Comparison of ENCODE assay signal across 14 cellular contexts in the genomic region with DNA sequence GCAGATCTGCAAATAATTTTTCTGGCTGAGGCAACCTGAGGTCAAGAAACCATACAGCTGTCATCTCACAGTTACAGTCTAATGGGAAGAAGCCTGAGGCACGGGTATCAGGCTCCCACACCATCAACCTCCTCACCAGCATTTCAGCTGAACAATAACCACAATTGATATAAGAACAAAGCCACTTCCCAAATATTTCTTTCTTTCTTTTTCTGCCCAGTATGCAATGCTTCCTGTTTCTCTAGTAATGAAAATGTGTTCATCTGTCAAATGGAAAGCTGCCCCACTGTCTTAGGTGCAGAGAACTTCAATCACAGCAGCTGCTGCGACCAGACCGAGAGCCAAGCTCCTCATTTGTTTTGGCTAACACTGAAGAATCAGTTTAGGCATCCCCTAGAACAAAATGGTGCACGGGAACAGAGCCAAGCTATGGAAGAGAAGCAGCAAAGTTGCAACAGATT.
DNase-seq lines count a peak whose midpoint lies in the region; ATAC-seq and TF ChIP-seq lines count a peak whose summit lies in the region.
"Had no signal": no experiment of that assay in that cellular context is flagged by ENCODE, and none has a peak within 500 bp of the region (broad histone marks: within the 10 kb centered on the region; RNA-seq: fewer than 3 reads in every experiment).

No MANE protein-coding gene starts in this region.

- peak overlapping the region; percentile 2 for H2AFZ ChIP-seq in fibroblast of lung (ENCODE audit: low read length)

- H3K9me3 ChIP-seq in BLaER1 treated with 17β-estradiol and CSF1 and Interleukin-3, amounts not matched to agents 10 nM and 100 nM (replicated peaks in 1 of 11), result no peaks in the 10 kb centered on the region
- H3K9me3 ChIP-seq in fibroblast of lung (ENCODE audit: control insufficient read depth, insufficient read depth, low read depth, low read length), result no peaks in the 10 kb centered on the region
- H3K9me3 ChIP-seq in naive thymus-derived CD4-positive, alpha-beta T cell (ENCODE audit: control insufficient read depth in 2 of 3, low read length in 3 of 3), result no peaks in the 10 kb centered on the region
- H3K9me3 ChIP-seq: BLaER1 had no signal

- POLR2A ChIA-PET in naive thymus-derived CD4-positive, alpha-beta T cell (lab: Charles Lee), result no interaction called here

- no peak overlapping the region for H3K27ac Mint-ChIP-seq in naive thymus-derived CD4-positive, alpha-beta T cell
- H3K27ac Mint-ChIP-seq in stimulated activated memory B cell treated with anti-CD40 and anti-IgM and Interleukin-4, amounts not matched to agents 10 μg/mL and 1 μg/mL and 100 μg/mL, for 72 hours, result no peak overlapping the region
- H3K27ac Mint-ChIP-seq: activated naive CD4-positive, alpha-beta T cell treated with anti-CD3 and anti-CD28 coated beads, Interleukin-2, amount 50 U/mL, for 72 hours had no signal

- no peak for TF ChIP-seq CTCF in fibroblast of lung (conservative IDR thresholded peaks at IDR 0.05 in 1 of 2, IDR thresholded peaks at IDR 0.05 in 1 of 2; ENCODE audit: low read depth in 1 of 2, low read length in 2 of 2)

- H3K4me1 Mint-ChIP-seq in naive thymus-derived CD4-positive, alpha-beta T cell, result peaks cover 0 to 3% (median 0%) of the 10 kb centered on the region in 7 donors
- no peaks in the 10 kb centered on the region for H3K4me1 Mint-ChIP-seq in stimulated activated memory B cell treated with anti-CD40 and anti-IgM and Interleukin-4, amounts not matched to agents 10 μg/mL and 1 μg/mL and 100 μg/mL, for 72 hours

- CTCF ChIA-PET in naive thymus-derived CD4-positive, alpha-beta T cell (lab: Charles Lee), result no interaction called here

- H3K27me3 ChIP-seq in BLaER1 treated with 17β-estradiol and CSF1 and Interleukin-3, amounts not matched to agents 10 nM and 100 nM, result no peaks in the 10 kb centered on the region
- no peaks in the 10 kb centered on the region for H3K27me3 ChIP-seq in fibroblast of lung (ENCODE audit: control insufficient read depth, insufficient read depth, low read length)
- no peaks in the 10 kb centered on the region for H3K27me3 ChIP-seq in naive thymus-derived CD4-positive, alpha-beta T cell (ENCODE audit: control insufficient read depth in 2 of 2, insufficient read depth in 2 of 2, low read length in 2 of 2)
- H3K27me3 ChIP-seq: BLaER1 had no signal

- H3K4me1 ChIP-seq in BLaER1 treated with 17β-estradiol and CSF1 and Interleukin-3, amounts not matched to agents 10 nM and 100 nM, result peaks cover 0 to 17% (median 11%) of the 10 kb centered on the region in 10 experiments; a peak in 14 of 20 replicates
- H3K4me1 ChIP-seq in fibroblast of lung (ENCODE audit: control insufficient read depth, extremely low read depth, insufficient read depth, low read length), result no peaks in the 10 kb centered on the region
- H3K4me1 ChIP-seq in naive thymus-derived CD4-positive, alpha-beta T cell (ENCODE audit: control insufficient read depth in 2 of 2, insufficient read depth in 2 of 2, low read length in 2 of 2), result no peaks in the 10 kb centered on the region

- peaks cover 0 to 7% (median 0%) of the 10 kb centered on the region in 11 donors for H3K9me3 Mint-ChIP-seq in naive thymus-derived CD4-positive, alpha-beta T cell
- no peaks in the 10 kb centered on the region for H3K9me3 Mint-ChIP-seq in stimulated activated memory B cell treated with anti-CD40 and anti-IgM and Interleukin-4, amounts not matched to agents 10 μg/mL and 1 μg/mL and 100 μg/mL, for 72 hours
- H3K9me3 Mint-ChIP-seq: activated naive CD4-positive, alpha-beta T cell treated with anti-CD3 and anti-CD28 coated beads, Interleukin-2, amount 50 U/mL, for 72 hours had no signal

- peak overlapping the region in 8 of 11 experiments; percentile 1 to 76 (median 41); a peak in 15 of 22 replicates for H3K4me2 ChIP-seq in BLaER1 treated with 17β-estradiol and CSF1 and Interleukin-3, amounts not matched to agents 10 nM and 100 nM
- H3K4me2 ChIP-seq in fibroblast of lung (ENCODE audit: extremely low read depth, insufficient read depth, low read length), result no peak overlapping the region
- H3K4me2 ChIP-seq: BLaER1 had no signal

- intact Hi-C loops in naive thymus-derived CD4-positive, alpha-beta T cell (cut with micrococcal nuclease), result no loop called here

- H3K27ac ChIP-seq in BLaER1 treated with 17β-estradiol and CSF1 and Interleukin-3, amounts not matched to agents 10 nM and 100 nM, result no peak overlapping the region
- no peak overlapping the region for H3K27ac ChIP-seq in fibroblast of lung (ENCODE audit: insufficient read depth, low read length)
- no peak overlapping the region for H3K27ac ChIP-seq in naive thymus-derived CD4-positive, alpha-beta T cell (ENCODE audit: low read depth, low read length)
- H3K27ac ChIP-seq: BLaER1 had no signal

- peaks cover 0 to 15% (median 0%) of the 10 kb centered on the region in 5 donors for H3K27me3 Mint-ChIP-seq in naive thymus-derived CD4-positive, alpha-beta T cell
- H3K27me3 Mint-ChIP-seq in stimulated activated memory B cell treated with anti-CD40 and anti-IgM and Interleukin-4, amounts not matched to agents 10 μg/mL and 1 μg/mL and 100 μg/mL, for 72 hours, result no peaks in the 10 kb centered on the region

- H4K20me1 ChIP-seq in BLaER1 treated with 17β-estradiol and CSF1 and Interleukin-3, amounts not matched to agents 10 nM and 100 nM, result no peaks in the 10 kb centered on the region
- no peaks in the 10 kb centered on the region for H4K20me1 ChIP-seq in fibroblast of lung (ENCODE audit: control insufficient read depth, extremely low read depth, insufficient read depth, low read length)
- H4K20me1 ChIP-seq: BLaER1 had no signal

- peak; percentile 24 for ATAC-seq in naive thymus-derived CD4-positive, alpha-beta T cell
- ATAC-seq in GM19452 (IDR thresholded peaks at IDR 0.05; ENCODE audit: unreplicated experiment) (no peak), HG03280 (IDR thresholded peaks at IDR 0.05; ENCODE audit: unreplicated experiment) (no peak)
- no peak for ATAC-seq in stimulated activated memory B cell treated with anti-CD40 and anti-IgM and Interleukin-4, amounts not matched to agents 10 μg/mL and 1 μg/mL and 100 μg/mL, for 72 hours
- ATAC-seq: activated naive CD4-positive, alpha-beta T cell treated with anti-CD3 and anti-CD28 coated beads, Interleukin-2, amount 50 U/mL, for 72 hours had no signal

- H3K36me3 Mint-ChIP-seq in naive thymus-derived CD4-positive, alpha-beta T cell, result no peaks in the 10 kb centered on the region
- no peaks in the 10 kb centered on the region for H3K36me3 Mint-ChIP-seq in stimulated activated memory B cell treated with anti-CD40 and anti-IgM and Interleukin-4, amounts not matched to agents 10 μg/mL and 1 μg/mL and 100 μg/mL, for 72 hours
- H3K36me3 Mint-ChIP-seq: activated naive CD4-positive, alpha-beta T cell treated with anti-CD3 and anti-CD28 coated beads, Interleukin-2, amount 50 U/mL, for 72 hours had no signal

- no peak overlapping the region for H3K4me3 ChIP-seq in BLaER1 treated with 17β-estradiol and CSF1 and Interleukin-3, amounts not matched to agents 10 nM and 100 nM
- no peak overlapping the region for H3K4me3 ChIP-seq in fibroblast of lung (replicated peaks in 1 of 4; ENCODE audit: control extremely low read depth in 1 of 4, insufficient read depth in 1 of 4, low read depth in 3 of 4, low read length in 4 of 4)
- H3K4me3 ChIP-seq in naive thymus-derived CD4-positive, alpha-beta T cell (ENCODE audit: low read length), result no peak overlapping the region
- H3K4me3 ChIP-seq: BLaER1 had no signal

- no peaks in the 10 kb centered on the region for H3K36me3 ChIP-seq in BLaER1 treated with 17β-estradiol and CSF1 and Interleukin-3, amounts not matched to agents 10 nM and 100 nM
- no peaks in the 10 kb centered on the region for H3K36me3 ChIP-seq in fibroblast of lung (ENCODE audit: control insufficient read depth, insufficient read depth, low read length)
- H3K36me3 ChIP-seq in naive thymus-derived CD4-positive, alpha-beta T cell (ENCODE audit: control insufficient read depth in 2 of 3, insufficient read depth in 3 of 3, low read length in 3 of 3), result no peaks in the 10 kb centered on the region
- H3K36me3 ChIP-seq: BLaER1 had no signal

- H3K9ac ChIP-seq in BLaER1 treated with 17β-estradiol and CSF1 and Interleukin-3, amounts not matched to agents 10 nM and 100 nM, result no peak overlapping the region
- H3K9ac ChIP-seq in fibroblast of lung (ENCODE audit: insufficient read depth, low read length), result no peak overlapping the region
- H3K9ac ChIP-seq: BLaER1 had no signal

- peak; percentile 90 for DNase-seq in RPMI7951 (ENCODE audit: low read depth)
- DNase-seq in fibroblast of lung (ENCODE audit: low read depth in 2 of 2), result peak; percentile 55 to 66
- DNase-seq in naive thymus-derived CD4-positive, alpha-beta T cell, result no peak
- DNase-seq in NCI-H2107 (lab: John Stamatoyannopoulos, UW), result no peak
- DNase-seq: NCI-H187 treated with DMSO at 0.1 percent for 48 hours; stimulated activated CD4-positive, alpha-beta T cell treated with anti-CD3 and anti-CD28 coated beads, Interleukin-12 subunit alpha, Interleukin-12 subunit beta, amount 100 ng/mL, for 4 hours; stimulated activated CD8-positive, alpha-beta memory T cell treated with anti-CD3 and anti-CD28 coated beads, Interleukin-4, amount 100 ng/mL, for 48 hours; T-helper 2 cell had no signal

- H3K79me2 ChIP-seq in fibroblast of lung (ENCODE audit: control insufficient read depth, insufficient read depth, low read length), result no peaks in the 10 kb centered on the region

- H3K4me3 Mint-ChIP-seq in naive thymus-derived CD4-positive, alpha-beta T cell, result no peak overlapping the region
- H3K4me3 Mint-ChIP-seq in stimulated activated memory B cell treated with anti-CD40 and anti-IgM and Interleukin-4, amounts not matched to agents 10 μg/mL and 1 μg/mL and 100 μg/mL, for 72 hours, result no peak overlapping the region

Comparison
In these comparisons a context has a peak if more than half of its experiments do, and no peak if none do; other contexts are left out.
1. DNase-seq: peak in RPMI7951 (single experiment) and fibroblast of lung (2 of 2); none in naive thymus-derived CD4-positive, alpha-beta T cell (0 of 9) and NCI-H2107 (single experiment).